1 cellular context compared by ENCODE assay signal in the genomic region with DNA sequence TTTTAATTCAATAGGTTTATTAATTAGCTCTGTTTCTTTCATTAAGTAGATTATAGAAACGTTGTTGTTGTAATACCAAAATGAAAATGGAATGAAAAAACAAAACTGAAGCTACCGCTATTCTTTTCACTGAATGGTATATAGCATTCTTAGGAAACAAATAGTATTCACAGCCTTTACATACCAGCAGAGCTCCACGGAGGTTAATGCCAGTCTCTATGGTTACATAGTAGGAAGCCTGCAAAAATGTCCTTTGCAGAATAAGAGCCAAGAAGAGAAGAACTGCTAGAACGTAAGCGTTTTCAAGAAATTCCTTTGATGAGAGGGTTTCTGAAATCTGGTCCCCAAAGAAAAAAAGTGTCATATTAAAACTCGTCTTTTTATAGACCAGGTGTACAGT.
TF ChIP-seq lines count a peak whose summit lies in the region.

No MANE protein-coding gene starts in this region.

TF ChIP-seq in WTC11, 78 proteins besides CTCF, POLR2A, EP300 and RAD21 (continued from another document):
- TF ChIP-seq HMGXB4 (CRISPR knock-in tag; IDR thresholded peaks at IDR 0.05), result no peak
- TF ChIP-seq MXD4 (CRISPR knock-in tag; IDR thresholded peaks at IDR 0.05; ENCODE audit: borderline replicate concordance), result no peak
- TF ChIP-seq RORB (CRISPR knock-in tag; IDR thresholded peaks at IDR 0.05), result no peak
- no peak for TF ChIP-seq KAT7 (CRISPR knock-in tag; IDR thresholded peaks at IDR 0.05; ENCODE audit: borderline replicate concordance)
- no peak for TF ChIP-seq TP53 (CRISPR knock-in tag; IDR thresholded peaks at IDR 0.05)
- TF ChIP-seq MYBL2 (CRISPR knock-in tag; IDR thresholded peaks at IDR 0.05), result no peak
- no peak for TF ChIP-seq NR1H2 (CRISPR knock-in tag; IDR thresholded peaks at IDR 0.05)
- TF ChIP-seq ZNF416 (CRISPR knock-in tag; IDR thresholded peaks at IDR 0.05), result no peak
- TF ChIP-seq ZNF263 (CRISPR knock-in tag; IDR thresholded peaks at IDR 0.05; ENCODE audit: low read depth), result no peak
- TF ChIP-seq SMAD4 (CRISPR knock-in tag; IDR thresholded peaks at IDR 0.05), result no peak
- TF ChIP-seq IRF1 (CRISPR knock-in tag; IDR thresholded peaks at IDR 0.05), result no peak
- TF ChIP-seq FOXJ3 (CRISPR knock-in tag; IDR thresholded peaks at IDR 0.05; ENCODE audit: borderline replicate concordance), result no peak
- no peak for TF ChIP-seq JAZF1 (CRISPR knock-in tag; IDR thresholded peaks at IDR 0.05)
- TF ChIP-seq, protein P1, sequence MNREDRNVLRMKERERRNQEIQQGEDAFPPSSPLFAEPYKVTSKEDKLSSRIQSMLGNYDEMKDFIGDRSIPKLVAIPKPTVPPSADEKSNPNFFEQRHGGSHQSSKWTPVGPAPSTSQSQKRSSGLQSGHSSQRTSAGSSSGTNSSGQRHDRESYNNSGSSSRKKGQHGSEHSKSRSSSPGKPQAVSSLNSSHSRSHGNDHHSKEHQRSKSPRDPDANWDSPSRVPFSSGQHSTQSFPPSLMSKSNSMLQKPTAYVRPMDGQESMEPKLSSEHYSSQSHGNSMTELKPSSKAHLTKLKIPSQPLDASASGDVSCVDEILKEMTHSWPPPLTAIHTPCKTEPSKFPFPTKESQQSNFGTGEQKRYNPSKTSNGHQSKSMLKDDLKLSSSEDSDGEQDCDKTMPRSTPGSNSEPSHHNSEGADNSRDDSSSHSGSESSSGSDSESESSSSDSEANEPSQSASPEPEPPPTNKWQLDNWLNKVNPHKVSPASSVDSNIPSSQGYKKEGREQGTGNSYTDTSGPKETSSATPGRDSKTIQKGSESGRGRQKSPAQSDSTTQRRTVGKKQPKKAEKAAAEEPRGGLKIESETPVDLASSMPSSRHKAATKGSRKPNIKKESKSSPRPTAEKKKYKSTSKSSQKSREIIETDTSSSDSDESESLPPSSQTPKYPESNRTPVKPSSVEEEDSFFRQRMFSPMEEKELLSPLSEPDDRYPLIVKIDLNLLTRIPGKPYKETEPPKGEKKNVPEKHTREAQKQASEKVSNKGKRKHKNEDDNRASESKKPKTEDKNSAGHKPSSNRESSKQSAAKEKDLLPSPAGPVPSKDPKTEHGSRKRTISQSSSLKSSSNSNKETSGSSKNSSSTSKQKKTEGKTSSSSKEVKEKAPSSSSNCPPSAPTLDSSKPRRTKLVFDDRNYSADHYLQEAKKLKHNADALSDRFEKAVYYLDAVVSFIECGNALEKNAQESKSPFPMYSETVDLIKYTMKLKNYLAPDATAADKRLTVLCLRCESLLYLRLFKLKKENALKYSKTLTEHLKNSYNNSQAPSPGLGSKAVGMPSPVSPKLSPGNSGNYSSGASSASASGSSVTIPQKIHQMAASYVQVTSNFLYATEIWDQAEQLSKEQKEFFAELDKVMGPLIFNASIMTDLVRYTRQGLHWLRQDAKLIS (CRISPR knock-in tag; IDR thresholded peaks at IDR 0.05; ENCODE audit: borderline replicate concordance), result no peak
